ENCODE assay signal across 1 cellular context in the genomic region with DNA sequence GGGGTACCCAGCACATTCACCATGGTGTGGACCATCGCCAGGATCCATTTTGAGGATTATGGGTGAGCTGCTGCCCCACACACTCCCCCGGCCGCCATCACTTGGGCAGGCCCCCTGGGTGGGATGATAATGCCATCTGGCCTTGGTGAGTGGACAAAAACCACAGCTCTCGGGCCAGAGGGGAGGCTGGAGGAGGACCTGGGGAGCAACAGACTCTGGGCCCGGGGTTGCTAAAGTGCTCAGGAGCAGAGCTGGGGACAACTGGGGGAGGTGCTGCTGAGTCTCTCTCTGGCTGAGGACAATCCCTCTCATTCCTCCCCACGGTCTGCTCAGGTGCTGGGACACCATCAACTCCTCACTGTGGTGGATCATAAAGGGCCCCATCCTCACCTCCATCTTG.
TF ChIP-seq lines count a peak whose summit lies in the region.

No MANE protein-coding gene starts in this region.

TF ChIP-seq in IMR-90, 13 proteins besides CTCF, POLR2A, EP300 and RAD21:
- TF ChIP-seq BHLHE40 (IDR thresholded peaks at IDR 0.05; ENCODE audit: low read depth, low read length) (no peak), FOS (IDR thresholded peaks at IDR 0.05; ENCODE audit: low read depth, low read length) (no peak), CHD1 (IDR thresholded peaks at IDR 0.05; ENCODE audit: low read depth, low read length) (no peak), SMC3 (IDR thresholded peaks at IDR 0.05; ENCODE audit: low read depth, low read length) (no peak), NFE2L2 (IDR thresholded peaks at IDR 0.05; ENCODE audit: low read depth, low read length) (no peak)
- TF ChIP-seq, protein P1, sequence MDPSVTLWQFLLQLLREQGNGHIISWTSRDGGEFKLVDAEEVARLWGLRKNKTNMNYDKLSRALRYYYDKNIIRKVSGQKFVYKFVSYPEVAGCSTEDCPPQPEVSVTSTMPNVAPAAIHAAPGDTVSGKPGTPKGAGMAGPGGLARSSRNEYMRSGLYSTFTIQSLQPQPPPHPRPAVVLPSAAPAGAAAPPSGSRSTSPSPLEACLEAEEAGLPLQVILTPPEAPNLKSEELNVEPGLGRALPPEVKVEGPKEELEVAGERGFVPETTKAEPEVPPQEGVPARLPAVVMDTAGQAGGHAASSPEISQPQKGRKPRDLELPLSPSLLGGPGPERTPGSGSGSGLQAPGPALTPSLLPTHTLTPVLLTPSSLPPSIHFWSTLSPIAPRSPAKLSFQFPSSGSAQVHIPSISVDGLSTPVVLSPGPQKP (IDR thresholded peaks at IDR 0.05; ENCODE audit: borderline replicate concordance, low read depth, low read length): no peak
TF ChIP-seq in IMR-90: peak in this region for 0.
